Comparison of ENCODE assay signal across 25 cellular contexts in the genomic region with DNA sequence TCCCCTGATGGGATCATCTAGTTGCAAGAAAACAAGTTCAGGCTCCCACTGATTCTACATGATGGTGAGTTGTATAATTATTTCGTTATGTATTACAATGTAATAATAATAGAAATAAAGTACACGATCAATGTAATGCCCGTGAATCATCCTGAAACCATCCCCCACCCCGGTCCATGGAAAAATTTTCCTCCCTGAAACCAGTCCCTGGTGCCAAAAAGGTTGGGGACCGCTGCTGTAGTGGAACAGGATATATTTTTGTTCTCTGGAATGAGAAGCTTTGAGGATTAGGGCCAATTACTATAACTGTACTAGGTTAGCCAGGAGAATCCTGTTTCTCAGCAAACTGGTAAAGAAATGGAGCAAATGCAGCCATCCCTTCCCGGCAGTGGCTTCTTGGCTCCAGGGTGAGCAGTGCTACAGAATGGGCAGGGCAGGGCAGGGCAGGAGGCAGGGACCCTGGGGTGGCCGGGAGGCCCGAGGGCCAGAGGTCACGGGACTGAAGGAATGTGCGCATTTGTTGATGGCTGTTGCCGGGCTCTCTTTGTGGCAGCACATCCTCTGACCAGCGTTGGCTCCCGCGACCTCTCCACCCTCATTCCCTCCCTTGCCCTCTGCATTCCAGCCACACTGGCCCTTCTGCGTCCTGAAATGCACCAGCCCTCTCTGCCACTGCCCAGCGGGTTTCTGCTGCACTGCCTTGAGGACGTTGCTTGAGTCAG.
"Had no signal": no experiment of that assay in that cellular context is flagged by ENCODE, and none has a peak within 500 bp of the region (broad histone marks: within the 10 kb centered on the region; RNA-seq: fewer than 3 reads in every experiment).

No MANE protein-coding gene starts in this region.

- H3K9me3 ChIP-seq: esophagus squamous epithelium, gastrocnemius medialis, neutrophil, ovary, prostate gland, spleen, upper lobe of right lung had no signal

- H3K4me1 ChIP-seq: esophagus squamous epithelium, gastrocnemius medialis, prostate gland, spleen, upper lobe of right lung had no signal

- FAIRE-seq: astrocyte, colon had no signal

- DNase-seq: activated CD4-positive, alpha-beta memory T cell treated with anti-CD3 and anti-CD28 coated beads, Interleukin-2, amount 10 ng/mL, durations not matched to agents 7 days and 5 days; activated CD4-positive, alpha-beta T cell treated with anti-CD3 and anti-CD28 coated beads, Interleukin-2, amount 10 ng/mL, durations not matched to agents 24 days and 14 days; activated gamma-delta T cell treated with Interleukin-2 at 50 U/mL for 16 hours; activated T-cell treated with anti-CD3 and anti-CD28 coated beads for 4 hours; central memory CD4-positive, alpha-beta T cell; dorsolateral prefrontal cortex; esophagus squamous epithelium; gastrocnemius medialis; hypothalamus; immature natural killer cell; naive thymus-derived CD8-positive, alpha-beta T cell; spleen; stimulated activated CD4-positive, alpha-beta T cell treated with anti-CD3 and anti-CD28 coated beads, Interleukin-4, amount 100 ng/mL, for 1 hour; stimulated activated naive CD4-positive, alpha-beta T cell; upper lobe of right lung had no signal

- H3K9me3 Mint-ChIP-seq: activated CD4-positive, alpha-beta memory T cell treated with anti-CD3 and anti-CD28 coated beads, Interleukin-2, amount 10 ng/mL, durations not matched to agents 7 days and 5 days; activated CD4-positive, alpha-beta T cell treated with anti-CD3 and anti-CD28 coated beads, Interleukin-2, amount 10 ng/mL, durations not matched to agents 24 days and 14 days; activated naive CD4-positive, alpha-beta T cell treated with anti-CD3 and anti-CD28 coated beads, Interleukin-2, amount 50 U/mL, for 24 hours; immature natural killer cell; naive thymus-derived CD8-positive, alpha-beta T cell; T-helper 1 cell treated with Interleukin-12 subunit alpha and Interleukin-12 subunit beta and Interleukin-4 antibody, amounts not matched to agents 30 μg/mL and 1 μg/mL, for 36 hours had no signal

- H3K4me1 Mint-ChIP-seq: activated CD4-positive, alpha-beta memory T cell treated with anti-CD3 and anti-CD28 coated beads, Interleukin-2, amount 10 ng/mL, durations not matched to agents 7 days and 5 days; activated CD4-positive, alpha-beta T cell treated with anti-CD3 and anti-CD28 coated beads, Interleukin-2, amount 10 ng/mL, durations not matched to agents 24 days and 14 days; activated naive CD4-positive, alpha-beta T cell treated with anti-CD3 and anti-CD28 coated beads, Interleukin-2, amount 50 U/mL, for 24 hours; immature natural killer cell had no signal

- H3K27me3 ChIP-seq: dorsolateral prefrontal cortex, esophagus squamous epithelium, gastrocnemius medialis, neutrophil, ovary, spleen, upper lobe of right lung had no signal

- ATAC-seq: activated CD4-positive, CD25-positive, alpha-beta regulatory T cell treated with anti-CD3 and anti-CD28 coated beads, Interleukin-2, amount 50 U/mL, for 24 hours; gastrocnemius medialis; left lobe of liver; naive thymus-derived CD8-positive, alpha-beta T cell; upper lobe of right lung had no signal

- H3K27ac Mint-ChIP-seq: activated CD4-positive, alpha-beta memory T cell treated with anti-CD3 and anti-CD28 coated beads, Interleukin-2, amount 10 ng/mL, durations not matched to agents 7 days and 5 days; activated CD4-positive, alpha-beta T cell treated with anti-CD3 and anti-CD28 coated beads, Interleukin-2, amount 10 ng/mL, durations not matched to agents 24 days and 14 days; activated naive CD4-positive, alpha-beta T cell treated with anti-CD3 and anti-CD28 coated beads, Interleukin-2, amount 50 U/mL, for 24 hours; immature natural killer cell; naive thymus-derived CD8-positive, alpha-beta T cell; T-helper 1 cell treated with Interleukin-12 subunit alpha and Interleukin-12 subunit beta and Interleukin-4 antibody, amounts not matched to agents 30 μg/mL and 1 μg/mL, for 36 hours had no signal

- H3K4me3 Mint-ChIP-seq: activated CD4-positive, alpha-beta memory T cell treated with anti-CD3 and anti-CD28 coated beads, Interleukin-2, amount 10 ng/mL, durations not matched to agents 7 days and 5 days; activated CD4-positive, alpha-beta T cell treated with anti-CD3 and anti-CD28 coated beads, Interleukin-2, amount 10 ng/mL, durations not matched to agents 24 days and 14 days; activated naive CD4-positive, alpha-beta T cell treated with anti-CD3 and anti-CD28 coated beads, Interleukin-2, amount 50 U/mL, for 24 hours; immature natural killer cell; naive thymus-derived CD8-positive, alpha-beta T cell; T-helper 1 cell treated with Interleukin-12 subunit alpha and Interleukin-12 subunit beta and Interleukin-4 antibody, amounts not matched to agents 30 μg/mL and 1 μg/mL, for 36 hours had no signal

- H3K27ac ChIP-seq: dorsolateral prefrontal cortex, esophagus squamous epithelium, gastrocnemius medialis, neutrophil, ovary, prostate gland, spleen, upper lobe of right lung had no signal

- H3K27me3 Mint-ChIP-seq: activated CD4-positive, alpha-beta memory T cell treated with anti-CD3 and anti-CD28 coated beads, Interleukin-2, amount 10 ng/mL, durations not matched to agents 7 days and 5 days; activated CD4-positive, alpha-beta T cell treated with anti-CD3 and anti-CD28 coated beads, Interleukin-2, amount 10 ng/mL, durations not matched to agents 24 days and 14 days; activated naive CD4-positive, alpha-beta T cell treated with anti-CD3 and anti-CD28 coated beads, Interleukin-2, amount 50 U/mL, for 24 hours; naive thymus-derived CD8-positive, alpha-beta T cell had no signal

- H3K4me3 ChIP-seq: dorsolateral prefrontal cortex, esophagus squamous epithelium, gastrocnemius medialis, lung, ovary, prostate gland, spleen, upper lobe of right lung had no signal

- H3K36me3 ChIP-seq: gastrocnemius medialis, neutrophil, ovary, prostate gland had no signal

- H3K36me3 Mint-ChIP-seq: activated naive CD4-positive, alpha-beta T cell treated with anti-CD3 and anti-CD28 coated beads, Interleukin-2, amount 50 U/mL, for 24 hours; naive thymus-derived CD8-positive, alpha-beta T cell had no signal
